ENCODE assay signal across 8 cellular contexts in the genomic region with DNA sequence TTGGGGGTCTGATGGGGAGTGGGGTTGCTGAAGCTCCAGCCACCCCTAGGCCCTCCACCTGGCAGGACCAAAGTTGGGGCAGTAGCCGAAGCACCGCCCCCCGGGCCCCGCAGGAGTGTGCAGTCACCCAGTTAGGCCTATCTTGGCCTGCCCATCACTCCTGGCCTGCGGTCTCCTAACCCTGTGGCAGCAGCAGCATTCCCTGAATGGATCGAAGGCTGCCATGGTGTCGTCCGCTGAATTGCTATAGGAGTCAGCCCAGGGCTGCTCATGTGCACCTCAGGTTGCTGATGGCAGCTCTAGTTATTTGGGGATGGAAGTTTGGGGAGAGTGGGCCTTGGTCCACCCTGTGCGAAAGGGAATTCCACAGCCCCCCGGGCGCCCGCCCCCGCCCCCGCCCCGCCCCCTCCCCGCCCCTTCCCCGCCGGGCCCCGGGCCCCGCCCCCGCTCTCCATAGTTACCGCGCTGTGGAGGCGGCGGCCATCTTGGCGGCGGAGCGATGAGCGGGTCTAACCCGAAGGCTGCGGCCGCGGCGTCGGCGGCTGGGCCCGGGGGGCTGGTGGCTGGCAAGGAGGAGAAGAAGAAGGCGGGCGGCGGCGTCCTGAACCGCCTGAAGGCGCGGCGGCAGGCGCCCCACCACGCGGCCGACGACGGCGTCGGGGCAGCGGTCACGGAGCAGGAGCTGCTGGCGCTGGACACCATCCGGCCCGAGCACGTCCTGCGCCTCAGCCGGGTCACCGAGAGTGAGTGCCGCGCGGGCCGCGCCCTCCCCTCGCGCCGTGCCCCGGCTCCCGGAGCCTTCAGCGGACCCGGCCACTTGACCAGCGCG. TPM values are rescaled to one million over a fixed set of nuclear protein-coding genes. Genes with fewer than 3 reads are reported as not detected.
A peak's percentile ranks its signal among the peaks of the same experiment; 100 is the strongest.
DNase-seq lines count a peak whose midpoint lies in the region; ATAC-seq and TF ChIP-seq lines count a peak whose summit lies in the region.

A gene (plus strand): TSS at position 483 of the 829 bp plus-strand sequence. CDS start 17 bp downstream, at position 500.

- H3K4me3 Mint-ChIP-seq in naive thymus-derived CD4-positive, alpha-beta T cell: peak within 1 kb of the TSS; percentile 87 to 98 (median 95)
- peak within 1 kb of the TSS; percentile 87 to 93 for H3K4me3 Mint-ChIP-seq in stimulated activated naive B cell treated with anti-CD40 and anti-IgM and Interleukin-4, amounts not matched to agents 10 μg/mL and 1 μg/mL and 100 μg/mL, for 72 hours

- ATAC-seq in GM19035 (IDR thresholded peaks at IDR 0.05; ENCODE audit: unreplicated experiment) (peak; percentile 66), HG03432 (IDR thresholded peaks at IDR 0.05; ENCODE audit: unreplicated experiment) (peak; percentile 81)
- peak; percentile 92 for ATAC-seq in naive thymus-derived CD4-positive, alpha-beta T cell
- ATAC-seq in stimulated activated naive B cell treated with anti-CD40 and anti-IgM and Interleukin-4, amounts not matched to agents 10 μg/mL and 1 μg/mL and 100 μg/mL, for 72 hours (replicated peaks): peak; percentile 82 to 86

- TF ChIP-seq CTCF in Peyer's patch (IDR thresholded peaks at IDR 0.05): no peak

- H3K4me3 ChIP-seq in Peyer's patch: peak within 1 kb of the TSS; percentile 83 to 92 (median 90)
- H3K4me3 ChIP-seq in naive thymus-derived CD4-positive, alpha-beta T cell (ENCODE audit: low read length): peak within 1 kb of the TSS; percentile 69

- intact Hi-C loops in naive thymus-derived CD4-positive, alpha-beta T cell (cut with micrococcal nuclease): loop anchor here (1.0 to 10.0 kb wide), 6 partner anchors 15 to 385 kb away; a partner anchor contains a TSS

- H3K4me1 ChIP-seq in Peyer's patch: peaks cover 0 to 20% (median 2%) of the 10 kb centered on the region in 4 donors
- H3K4me1 ChIP-seq in naive thymus-derived CD4-positive, alpha-beta T cell (ENCODE audit: control insufficient read depth in 2 of 2, insufficient read depth in 2 of 2, low read length in 2 of 2): peaks cover 5 to 7% of the 10 kb centered on the region in 2 donors

- H3K27ac Mint-ChIP-seq in naive thymus-derived CD4-positive, alpha-beta T cell: peak within 1 kb of the TSS; percentile 87 to 96 (median 92)
- peak within 1 kb of the TSS; percentile 86 for H3K27ac Mint-ChIP-seq in stimulated activated naive B cell treated with anti-CD40 and anti-IgM and Interleukin-4, amounts not matched to agents 10 μg/mL and 1 μg/mL and 100 μg/mL, for 72 hours

- H3K9me3 Mint-ChIP-seq in naive thymus-derived CD4-positive, alpha-beta T cell: no peaks in the 10 kb centered on the region
- no peaks in the 10 kb centered on the region for H3K9me3 Mint-ChIP-seq in stimulated activated naive B cell treated with anti-CD40 and anti-IgM and Interleukin-4, amounts not matched to agents 10 μg/mL and 1 μg/mL and 100 μg/mL, for 72 hours

- CTCF ChIA-PET in naive thymus-derived CD4-positive, alpha-beta T cell (lab: Charles Lee): interaction anchor here (0.7 to 2.9 kb wide), 6 partner anchors 11 to 274 kb away, joined by 3 to 17 read pairs (median 6); no protein-coding TSS in a partner anchor

- H3K27me3 ChIP-seq in Peyer's patch: no peaks in the 10 kb centered on the region
- H3K27me3 ChIP-seq in naive thymus-derived CD4-positive, alpha-beta T cell (ENCODE audit: control insufficient read depth in 2 of 2, insufficient read depth in 2 of 2, low read length in 2 of 2): no peaks in the 10 kb centered on the region

- peak; percentile 91 for DNase-seq in AG08396 (ENCODE audit: low spot score)
- peak; percentile 68 to 85 (median 75) for DNase-seq in Peyer's patch
- DNase-seq in activated T-helper 1 cell treated with Interleukin-2 at 50 U/mL for 16 hours (ENCODE audit: low read depth): peak; percentile 68
- peak; percentile 29 for DNase-seq in fibroblast of gingiva (ENCODE audit: low read depth)
- DNase-seq in naive thymus-derived CD4-positive, alpha-beta T cell: peak; percentile 53 to 82 (median 69)
- DNase-seq in stimulated activated naive B cell treated with anti-CD40 and anti-IgM and Interleukin-4, amounts not matched to agents 10 μg/mL and 1 μg/mL and 100 μg/mL, for 72 hours: peak; percentile 39

- H3K4me1 Mint-ChIP-seq in naive thymus-derived CD4-positive, alpha-beta T cell: peaks cover 20 to 40% (median 37%) of the 10 kb centered on the region in 7 donors
- peaks cover 20 to 25% of the 10 kb centered on the region in 2 donors for H3K4me1 Mint-ChIP-seq in stimulated activated naive B cell treated with anti-CD40 and anti-IgM and Interleukin-4, amounts not matched to agents 10 μg/mL and 1 μg/mL and 100 μg/mL, for 72 hours

- H3K9me3 ChIP-seq in Peyer's patch: no peaks in the 10 kb centered on the region
- no peaks in the 10 kb centered on the region for H3K9me3 ChIP-seq in naive thymus-derived CD4-positive, alpha-beta T cell (ENCODE audit: control insufficient read depth in 2 of 3, low read length in 3 of 3)

- peaks cover 0 to 16% (median 5%) of the 10 kb centered on the region in 5 donors for H3K36me3 Mint-ChIP-seq in naive thymus-derived CD4-positive, alpha-beta T cell
- H3K36me3 Mint-ChIP-seq in stimulated activated naive B cell treated with anti-CD40 and anti-IgM and Interleukin-4, amounts not matched to agents 10 μg/mL and 1 μg/mL and 100 μg/mL, for 72 hours: peaks cover 9 to 24% of the 10 kb centered on the region in 2 donors

- peak in 1 of 2 donors; percentile 14 for TF ChIP-seq POLR2A in Peyer's patch (IDR thresholded peaks at IDR 0.05)

- H3K27me3 Mint-ChIP-seq in naive thymus-derived CD4-positive, alpha-beta T cell: no peaks in the 10 kb centered on the region
- no peaks in the 10 kb centered on the region for H3K27me3 Mint-ChIP-seq in stimulated activated naive B cell treated with anti-CD40 and anti-IgM and Interleukin-4, amounts not matched to agents 10 μg/mL and 1 μg/mL and 100 μg/mL, for 72 hours

- POLR2A ChIA-PET in naive thymus-derived CD4-positive, alpha-beta T cell (lab: Charles Lee): interaction anchor here (0.6 to 1.3 kb wide), 3 partner anchors 129 to 690 kb away, joined by 3 read pairs; a partner anchor contains a TSS

- peak within 1 kb of the TSS; percentile 68 to 87 (median 82) for H3K27ac ChIP-seq in Peyer's patch
- peak within 1 kb of the TSS; percentile 83 for H3K27ac ChIP-seq in naive thymus-derived CD4-positive, alpha-beta T cell (ENCODE audit: low read depth, low read length)

- H3K36me3 ChIP-seq in Peyer's patch: peaks cover 0 to 11% (median 0%) of the 10 kb centered on the region in 3 donors
- H3K36me3 ChIP-seq in naive thymus-derived CD4-positive, alpha-beta T cell (ENCODE audit: control insufficient read depth in 2 of 3, insufficient read depth in 3 of 3, low read length in 3 of 3): peaks cover 0 to 9% (median 0%) of the 10 kb centered on the region in 3 experiments

RNA-seq across cellular contexts. Expression of the gene that starts here (rescaled TPM):
- 10 to 100 TPM; 16.8 to 23.5 (median 18.1) TPM for total RNA-seq in Peyer's patch
- 10 to 100 TPM; 10.9 to 26.7 (median 18.8) TPM for total RNA-seq in naive thymus-derived CD4-positive, alpha-beta T cell
- polyA plus RNA-seq in naive thymus-derived CD4-positive, alpha-beta T cell: 10 to 100 TPM; 10.6 to 12.5 TPM

Comparison
In these comparisons a context has a peak if more than half of its experiments do, and no peak if none do; other contexts are left out.
1. Peak in every context shown above with its lines: DNase-seq, ATAC-seq, H3K4me3 ChIP-seq and H3K27ac ChIP-seq.
2. DNase-seq: peak in every context shown above with its lines; median percentile 91 in AG08396; 75 in Peyer's patch; 69 in naive thymus-derived CD4-positive, alpha-beta T cell; 68 in activated T-helper 1 cell treated with Interleukin-2 at 50 U/mL for 16 hours; 39 in stimulated activated naive B cell treated with anti-CD40 and anti-IgM and Interleukin-4, amounts not matched to agents 10 μg/mL and 1 μg/mL and 100 μg/mL, for 72 hours; 29 in fibroblast of gingiva.